Comparison of ENCODE assay signal across 17 cellular contexts in the genomic region with DNA sequence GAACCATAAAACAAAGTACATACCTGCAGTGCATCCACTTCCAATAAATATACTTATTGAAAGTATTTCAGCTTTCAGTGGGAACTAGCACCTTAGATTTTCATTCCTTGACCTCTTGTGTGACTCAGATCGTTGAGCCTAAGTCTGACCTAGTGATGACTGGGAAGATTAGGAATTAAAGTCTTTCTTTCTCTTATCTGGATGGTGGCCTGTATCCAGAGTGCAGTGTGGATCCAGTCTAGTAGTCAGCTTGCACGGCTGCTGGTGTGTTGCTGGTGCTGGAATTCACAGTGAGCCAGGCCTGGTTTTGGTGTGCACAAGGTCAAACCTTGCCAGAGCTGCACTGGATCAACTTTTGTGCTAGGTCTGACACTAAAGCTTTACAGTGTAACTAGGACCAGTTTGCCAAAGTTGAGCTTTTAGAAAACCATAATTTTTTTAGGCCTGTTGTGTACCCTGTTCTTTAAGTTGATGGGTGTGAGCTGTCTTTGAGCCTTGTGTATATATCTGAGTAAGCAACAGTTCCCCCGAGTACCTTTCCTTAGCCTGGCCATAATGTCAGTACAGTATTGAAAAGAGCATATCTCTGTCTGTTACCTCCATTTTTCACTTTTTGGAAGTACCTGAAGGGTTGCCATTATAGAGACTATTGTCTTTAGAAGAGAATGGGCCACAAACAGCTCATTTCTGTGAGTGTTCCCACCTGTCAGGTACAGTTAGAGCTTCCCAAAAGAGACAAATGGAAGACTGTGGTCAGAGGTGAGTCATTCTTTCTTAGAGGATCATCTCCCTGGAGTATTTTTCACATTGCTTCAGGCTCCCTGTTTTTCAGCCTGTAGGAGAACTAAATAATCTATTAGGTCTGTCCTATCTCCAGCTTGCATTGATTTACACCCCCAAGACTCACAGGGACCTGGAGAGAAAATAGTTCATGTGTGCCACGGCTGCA.
"Had no signal": no experiment of that assay in that cellular context is flagged by ENCODE, and none has a peak within 500 bp of the region (broad histone marks: within the 10 kb centered on the region; RNA-seq: fewer than 3 reads in every experiment).

No MANE protein-coding gene starts in this region.

- ATAC-seq: body of pancreas; heart left ventricle; left colon; lower lobe of right lung; naive thymus-derived CD4-positive, alpha-beta T cell; stimulated activated naive B cell treated with anti-CD40 and anti-IgM and Interleukin-4, amounts not matched to agents 10 μg/mL and 1 μg/mL and 100 μg/mL, for 72 hours had no signal

- DNase-seq: activated CD4-positive, alpha-beta memory T cell treated with anti-CD3 and anti-CD28 coated beads, Interleukin-2, amount 10 ng/mL, durations not matched to agents 7 days and 5 days; activated T-cell treated with anti-CD3 and anti-CD28 coated beads, Interleukin-2, amount 50 U/mL, for 24 hours; body of pancreas; cortex of kidney; effector CD4-positive, alpha-beta T cell; heart left ventricle; left colon; lower lobe of right lung; naive thymus-derived CD4-positive, alpha-beta T cell; posterior cingulate gyrus; stimulated activated CD4-positive, alpha-beta T cell treated with anti-CD3 and anti-CD28 coated beads, Interleukin-4, amount 100 ng/mL, for 1 hour; stimulated activated naive B cell treated with anti-CD40 and anti-IgM and Interleukin-4, amounts not matched to agents 10 μg/mL and 1 μg/mL and 100 μg/mL, for 72 hours; T-helper 1 cell; T1000; uterus had no signal

- H3K9me3 ChIP-seq: adrenal gland, body of pancreas, heart left ventricle, lower lobe of right lung, tibial nerve, uterus had no signal

- H3K36me3 ChIP-seq: adrenal gland, lower lobe of right lung, tibial nerve, uterus had no signal

- H3K4me3 ChIP-seq: adrenal gland, body of pancreas, heart left ventricle, lower lobe of right lung, tibial nerve, uterus had no signal

- H3K27me3 ChIP-seq: adrenal gland, body of pancreas, heart left ventricle, tibial nerve, uterus had no signal

- H3K4me1 ChIP-seq: body of pancreas, lower lobe of right lung had no signal

- H3K27ac ChIP-seq: adrenal gland, body of pancreas, heart left ventricle, lower lobe of right lung, tibial nerve, uterus had no signal
